Comparison of ENCODE assay signal across 6 cellular contexts in genomic region chr19:16060294-16060693, GRCh38.
"Had no signal": no experiment of that assay in that cellular context is flagged by ENCODE, and none has a peak within 500 bp of the region (broad histone marks: within the 10 kb centered on the region; RNA-seq: fewer than 3 reads in every experiment).

No MANE protein-coding gene starts in this region.

- H3K4me3 ChIP-seq: GM23338 had no signal

- H3K4me3 Mint-ChIP-seq: GM23338, H9, IgD-negative memory B cell had no signal

- ATAC-seq: GM23338, HepG2 had no signal

- H3K27ac Mint-ChIP-seq: GM23338, H9, IgD-negative memory B cell had no signal

- DNase-seq: H9, HCEC 1CT, KBM-7 had no signal
